Comparison of ENCODE assay signal across 8 cellular contexts in genomic region chr19:45994456-45994988, GRCh38. TPM values are rescaled to one million over a fixed set of nuclear protein-coding genes. Genes with fewer than 3 reads are reported as not detected.
DNase-seq lines count a peak whose midpoint lies in the region; ATAC-seq and TF ChIP-seq lines count a peak whose summit lies in the region.

No MANE protein-coding gene starts in this region.

- H3K4me1 ChIP-seq in Peyer's patch (peaks cover 0 to 6% (median 0%) of the 10 kb centered on the region in 4 donors), left ventricle myocardium inferior (peaks cover 20% of the 10 kb centered on the region)

- H3K4me3 ChIP-seq in Peyer's patch: peak overlapping the region; percentile 36 to 68 (median 63)
- peak overlapping the region; percentile 80 for H3K4me3 ChIP-seq in left ventricle myocardium inferior

- intact Hi-C loops in left ventricle myocardium inferior (cut with micrococcal nuclease): no loop called here

- peaks cover 15% of the 10 kb centered on the region for H3K27me3 Mint-ChIP-seq in type B pancreatic cell

- H3K27ac ChIP-seq in Peyer's patch (peak overlapping the region in 1 of 4 donors; percentile 45), left ventricle myocardium inferior (replicated peaks) (peak overlapping the region; percentile 59)

- TF ChIP-seq CTCF in Peyer's patch (IDR thresholded peaks at IDR 0.05): no peak
- TF ChIP-seq CTCF in left ventricle myocardium inferior (IDR thresholded peaks at IDR 0.05; ENCODE audit: borderline replicate concordance): no peak
- TF ChIP-seq CTCF in type B pancreatic cell (conservative IDR thresholded peaks at IDR 0.05): no peak

- no peaks in the 10 kb centered on the region for H3K9me3 Mint-ChIP-seq in type B pancreatic cell

- peaks cover 3% of the 10 kb centered on the region for H3K36me3 Mint-ChIP-seq in type B pancreatic cell

- ATAC-seq in GM21515 (IDR thresholded peaks at IDR 0.05; ENCODE audit: unreplicated experiment): peak; percentile 4
- peak; percentile 1 for ATAC-seq in stimulated activated naive CD8-positive, alpha-beta T cell treated with anti-CD3 and anti-CD28 coated beads, Interleukin-15, Interleukin-2, amounts not matched to agents 100 U/mL and 50 U/mL, for 24 hours

- no peak for DNase-seq in Peyer's patch
- DNase-seq in left ventricle myocardium inferior: no peak
- no peak for DNase-seq in stimulated activated naive CD8-positive, alpha-beta T cell treated with anti-CD3 and anti-CD28 coated beads, Interleukin-15, Interleukin-2, amounts not matched to agents 100 U/mL and 50 U/mL, for 24 hours
- DNase-seq in type B pancreatic cell (ENCODE audit: extremely low spot score, unreplicated experiment): no peak
- DNase-seq in NCI-H2171 (lab: John Stamatoyannopoulos, UW): no peak
- DNase-seq in NOMO-1 treated with dmso at 0.1 percent for 144 hours (lab: John Stamatoyannopoulos, UW; ENCODE audit: unreplicated experiment): no peak
- DNase-seq in SKM-1 treated with dmso at 0.1 percent for 144 hours (lab: John Stamatoyannopoulos, UW; ENCODE audit: unreplicated experiment): no peak

- H3K9me3 ChIP-seq in Peyer's patch (no peaks in the 10 kb centered on the region), left ventricle myocardium inferior (replicated peaks) (no peaks in the 10 kb centered on the region)

- H3K36me3 ChIP-seq in Peyer's patch (no peaks in the 10 kb centered on the region), left ventricle myocardium inferior (peaks cover 8% of the 10 kb centered on the region)

- H3K27me3 ChIP-seq in Peyer's patch (no peaks in the 10 kb centered on the region), left ventricle myocardium inferior (ENCODE audit: low read depth) (peaks cover 9% of the 10 kb centered on the region)

- H3K27ac Mint-ChIP-seq in type B pancreatic cell: no peak overlapping the region

- TF ChIP-seq POLR2A in Peyer's patch (IDR thresholded peaks at IDR 0.05): no peak

- peaks cover 16% of the 10 kb centered on the region for H3K4me1 Mint-ChIP-seq in type B pancreatic cell (ENCODE audit: unreplicated experiment)

- no peak overlapping the region for H3K4me3 Mint-ChIP-seq in type B pancreatic cell

RNA-seq across cellular contexts. Expression of gene CCDC61, which starts 0.7 kb away (rescaled TPM):
- total RNA-seq in Peyer's patch: 10 to 100 TPM in 2 of 4 donors, 1 to 10 TPM in 2; 7.4 to 16.5 (median 10.8) TPM
- 8.7 TPM for total RNA-seq in left ventricle myocardium inferior
- 16.9 and 19.4 TPM in 2 replicates for total RNA-seq in type B pancreatic cell (ENCODE audit: low replicate concordance)

RNA-seq across cellular contexts. Expression of gene NOVA2, which starts 20.9 kb away (rescaled TPM):
- 1 to 10 TPM in 2 of 4 donors, under 1 TPM in 2; 0.53 to 4.1 (median 1.5) TPM for total RNA-seq in Peyer's patch
- total RNA-seq in left ventricle myocardium inferior: 5.0 TPM
- 0.17 and 5.0 TPM in 2 replicates for total RNA-seq in type B pancreatic cell (ENCODE audit: low replicate concordance)

RNA-seq across cellular contexts. Expression of gene PGLYRP1, which starts 28.3 kb away (rescaled TPM):
- total RNA-seq in Peyer's patch (not detected), left ventricle myocardium inferior (not detected), type B pancreatic cell (ENCODE audit: low replicate concordance) (not detected in 2 replicates)

RNA-seq across cellular contexts. Expression of gene IGFL4, which starts 46.3 kb away (rescaled TPM):
- total RNA-seq in Peyer's patch: not detected
- total RNA-seq in left ventricle myocardium inferior: not detected
- total RNA-seq in type B pancreatic cell (ENCODE audit: low replicate concordance): 1.3 and 3.3 TPM in 2 replicates
